ENCODE assay signal across 8 cellular contexts in the genomic region with DNA sequence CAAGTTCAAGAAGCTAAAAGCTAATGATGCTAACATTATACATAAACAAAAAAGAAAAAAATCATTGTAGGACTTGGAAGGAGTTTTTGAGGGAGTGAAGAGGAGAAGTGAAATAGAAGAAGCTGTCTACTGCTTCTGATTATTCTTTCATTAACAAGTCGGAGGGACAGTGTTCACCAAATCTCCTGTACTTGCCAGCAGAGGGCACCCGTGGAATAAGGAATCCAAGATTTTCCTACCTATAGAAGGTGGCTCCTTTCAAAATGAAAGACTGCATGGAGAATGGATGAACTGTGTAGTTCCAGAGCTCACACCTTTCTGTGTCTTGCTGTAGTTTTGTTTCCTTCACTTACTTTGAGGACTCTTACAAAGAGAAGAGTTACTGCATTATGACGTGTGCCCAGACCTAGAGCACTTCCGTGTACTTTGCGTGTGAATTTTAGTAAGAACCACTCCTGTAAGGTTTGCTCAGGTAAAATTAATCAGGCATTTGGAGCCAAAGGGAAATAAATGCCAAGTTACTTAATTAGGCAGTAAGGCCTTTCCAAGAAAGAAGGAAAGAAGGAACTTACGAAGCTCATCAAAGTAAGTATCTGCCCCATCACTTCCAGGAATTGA.
DNase-seq lines count a peak whose midpoint lies in the region; ATAC-seq and TF ChIP-seq lines count a peak whose summit lies in the region.

No MANE protein-coding gene starts in this region.

- POLR2A ChIA-PET in OCI-LY7 (lab: Charles Lee): interaction anchor here (0.7 kb wide), 1 partner anchor 78 kb away, joined by 3 read pairs; no protein-coding TSS in a partner anchor

- H3K36me3 ChIP-seq in OCI-LY7 (ENCODE audit: insufficient read depth, low read length): no peaks in the 10 kb centered on the region

- no peaks in the 10 kb centered on the region for H3K9me3 ChIP-seq in OCI-LY7 (ENCODE audit: low read length)

- H3K27ac ChIP-seq in OCI-LY7 (ENCODE audit: low read depth, low read length, poor library complexity, severe bottlenecking) (no peak overlapping the region), caudate nucleus (ENCODE audit: low read depth, low read length) (no peak overlapping the region), substantia nigra (ENCODE audit: low read depth, low read length, poor library complexity, severe bottlenecking) (no peak overlapping the region)

- no peaks in the 10 kb centered on the region for H3K79me2 ChIP-seq in OCI-LY7 (ENCODE audit: insufficient read depth, low read depth, low read length)

- peak; percentile 51 for DNase-seq in CD1c-positive myeloid dendritic cell (ENCODE audit: extremely low spot score)
- DNase-seq in HS-5 (ENCODE audit: low read depth): peak; percentile 18
- peak; percentile 39 for DNase-seq in OCI-LY7 (ENCODE audit: low spot score)
- peak in 47 of 61 donors; percentile 1 to 75 (median 17) for DNase-seq in caudate nucleus (lab: John Stamatoyannopoulos, UW)
- DNase-seq in left colon: peak; percentile 39 to 70
- DNase-seq in substantia nigra (lab: John Stamatoyannopoulos, UW): peak in 35 of 49 donors; percentile 1 to 62 (median 26)
- DNase-seq in activated effector memory CD4-positive, alpha-beta T cell treated with Interleukin-2 at 50 U/mL for 16 hours: no peak

- H3K4me2 ChIP-seq in OCI-LY7 (ENCODE audit: low read length): no peak overlapping the region

- H4K20me1 ChIP-seq in OCI-LY7 (ENCODE audit: insufficient read depth, low read length): no peaks in the 10 kb centered on the region

- no peaks in the 10 kb centered on the region for H3K4me1 ChIP-seq in OCI-LY7 (ENCODE audit: insufficient read depth, low read length, poor library complexity, severe bottlenecking)

- intact Hi-C loops in OCI-LY7 (cut with micrococcal nuclease; ENCODE audit: unreplicated experiment): loop anchor here (2.0 to 10.0 kb wide), 3 partner anchors 421 to 813 kb away; no protein-coding TSS in a partner anchor
- intact Hi-C loops in left colon (cut with DNase I, micrococcal nuclease): loop anchor here in 1 of 2 donors (10.0 kb wide), 1 partner anchor 813 kb away; no protein-coding TSS in a partner anchor

- BruUV-seq in OCI-LY7 (replicated peaks; lab: Mats Ljungman, UMichigan): no TSS peak

- H2AFZ ChIP-seq in OCI-LY7 (ENCODE audit: low read length): no peak overlapping the region

- peak; percentile 86 for TF ChIP-seq CTCF in OCI-LY7 (conservative IDR thresholded peaks at IDR 0.05; ENCODE audit: low read length)

- CTCF ChIA-PET in OCI-LY7 (lab: Charles Lee; ENCODE audit: unreplicated experiment): no interaction called here

- no peaks in the 10 kb centered on the region for H3K9me2 ChIP-seq in OCI-LY7 (ENCODE audit: insufficient read depth, low read length)

- ATAC-seq in GM18520 (IDR thresholded peaks at IDR 0.05; ENCODE audit: unreplicated experiment): peak; percentile 26
- ATAC-seq in left colon: peak; percentile 72

- H3K4me3 ChIP-seq in OCI-LY7 (ENCODE audit: low read depth, low read length, poor library complexity, severe bottlenecking): no peak overlapping the region
